In genomic region chr4:2937986-2938385, GRCh38 we compare ENCODE assay signal across 18 cellular contexts. TPM values are rescaled to one million over a fixed set of nuclear protein-coding genes. Genes with fewer than 3 reads are reported as not detected.
DNase-seq lines count a peak whose midpoint lies in the region; ATAC-seq and TF ChIP-seq lines count a peak whose summit lies in the region.
"Had no signal": no experiment of that assay in that cellular context is flagged by ENCODE, and none has a peak within 500 bp of the region (broad histone marks: within the 10 kb centered on the region; RNA-seq: fewer than 3 reads in every experiment).

No MANE protein-coding gene starts in this region.

- in situ Hi-C loops in GM23248 (cut with MboI): no loop called here

- no peak overlapping the region for H2AFZ ChIP-seq in GM23248

- WGBS in GM23248 (ENCODE audit: low coverage in 1 of 2, low lambda C conversion rate in 2 of 2, missing lambda C conversion rate in 2 of 2), 2 experiments: 92 to 94% methylated on average over 12 of the region's 12 CpGs

- H3K9me2 ChIP-seq in GM23248 (ENCODE audit: insufficient read depth): no peaks in the 10 kb centered on the region

- H3K9me3 ChIP-seq in WERI-Rb-1 (ENCODE audit: severe bottlenecking): no peaks in the 10 kb centered on the region
- no peaks in the 10 kb centered on the region for H3K9me3 ChIP-seq in GM23248 (ENCODE audit: low read depth)
- H3K9me3 ChIP-seq: uterus had no signal

- H3K4me3 Mint-ChIP-seq in stimulated activated naive CD8-positive, alpha-beta T cell treated with anti-CD3 and anti-CD28 coated beads, Interleukin-15, Interleukin-2, amounts not matched to agents 100 ng/mL and 50 ng/mL, for 24 hours: peak overlapping the region; percentile 89
- no peak overlapping the region for H3K4me3 Mint-ChIP-seq in glutamatergic neuron (ENCODE audit: unreplicated experiment)

- peak overlapping the region; percentile 83 for H3K27ac ChIP-seq in WERI-Rb-1
- no peak overlapping the region for H3K27ac ChIP-seq in GM23248
- H3K27ac ChIP-seq: cardiac muscle cell, uterus had no signal

- H3K4me2 ChIP-seq in GM23248 (ENCODE audit: unreplicated experiment): no peak overlapping the region

- peaks cover 73% of the 10 kb centered on the region for H3K36me3 Mint-ChIP-seq in stimulated activated naive CD8-positive, alpha-beta T cell treated with anti-CD3 and anti-CD28 coated beads, Interleukin-15, Interleukin-2, amounts not matched to agents 100 ng/mL and 50 ng/mL, for 24 hours (ENCODE audit: low read depth)
- H3K36me3 Mint-ChIP-seq in glutamatergic neuron (ENCODE audit: unreplicated experiment): no peaks in the 10 kb centered on the region

- H3K9ac ChIP-seq in GM23248: no peak overlapping the region

- no peaks in the 10 kb centered on the region for H3K27me3 Mint-ChIP-seq in stimulated activated naive CD8-positive, alpha-beta T cell treated with anti-CD3 and anti-CD28 coated beads, Interleukin-15, Interleukin-2, amounts not matched to agents 100 ng/mL and 50 ng/mL, for 24 hours
- H3K27me3 Mint-ChIP-seq in glutamatergic neuron (ENCODE audit: unreplicated experiment): peaks cover 8% of the 10 kb centered on the region
- H3K27me3 Mint-ChIP-seq: B cell; effector memory CD8-positive, alpha-beta T cell had no signal

- peaks cover 45% of the 10 kb centered on the region for H3F3A ChIP-seq in GM23248 (ENCODE audit: insufficient read depth)

- no peaks in the 10 kb centered on the region for H3K27me3 ChIP-seq in WERI-Rb-1 (ENCODE audit: insufficient read depth, low read depth, severe bottlenecking)
- no peaks in the 10 kb centered on the region for H3K27me3 ChIP-seq in GM23248 (replicated peaks; ENCODE audit: insufficient read depth)
- H3K27me3 ChIP-seq: cardiac muscle cell, uterus had no signal

- TF ChIP-seq CTCF in WERI-Rb-1 (IDR thresholded peaks at IDR 0.05; ENCODE audit: low read depth, low read length) (no peak), glutamatergic neuron (IDR thresholded peaks at IDR 0.05; ENCODE audit: partially characterized antibody, unreplicated experiment) (no peak)

- H3K4me3 ChIP-seq in WERI-Rb-1 (ENCODE audit: low read depth, low read length) (no peak overlapping the region), GM23248 (no peak overlapping the region)
- H3K4me3 ChIP-seq: cardiac muscle cell, uterus had no signal

- DNase-seq in stimulated activated naive CD8-positive, alpha-beta T cell treated with anti-CD3 and anti-CD28 coated beads, Interleukin-15, Interleukin-2, amounts not matched to agents 100 U/mL and 50 U/mL, for 24 hours: no peak
- no peak for DNase-seq in WERI-Rb-1
- DNase-seq in glutamatergic neuron: no peak
- DNase-seq in ureter (ENCODE audit: low spot score): peak; percentile 41
- DNase-seq in GM23248: no peak
- no peak for DNase-seq in NCI-H2107 treated with DMSO at 0.1 percent for 48 hours (lab: John Stamatoyannopoulos, UW; ENCODE audit: unreplicated experiment)
- DNase-seq: activated gamma-delta T cell; effector memory CD8-positive, alpha-beta T cell; EL; foreskin melanocyte; KBM-7; NCI-H2227 treated with DMSO at 0.1 percent for 48 hours had no signal

- peaks cover 22% of the 10 kb centered on the region for H3K4me1 ChIP-seq in GM23248 (ENCODE audit: insufficient read depth)

- H4K20me1 ChIP-seq in GM23248 (ENCODE audit: insufficient read depth): no peaks in the 10 kb centered on the region

- no peaks in the 10 kb centered on the region for H3K9me3 Mint-ChIP-seq in stimulated activated naive CD8-positive, alpha-beta T cell treated with anti-CD3 and anti-CD28 coated beads, Interleukin-15, Interleukin-2, amounts not matched to agents 100 ng/mL and 50 ng/mL, for 24 hours
- peaks cover 9% of the 10 kb centered on the region for H3K9me3 Mint-ChIP-seq in glutamatergic neuron (ENCODE audit: unreplicated experiment)
- H3K9me3 Mint-ChIP-seq: effector memory CD8-positive, alpha-beta T cell had no signal

- H3K36me3 ChIP-seq in WERI-Rb-1: peaks cover 64% of the 10 kb centered on the region
- peaks cover 39% of the 10 kb centered on the region for H3K36me3 ChIP-seq in GM23248 (ENCODE audit: low read depth)
- H3K36me3 ChIP-seq: uterus had no signal

- peaks cover 29% of the 10 kb centered on the region for H3K79me2 ChIP-seq in GM23248 (ENCODE audit: insufficient read depth)

- no peak for ATAC-seq in stimulated activated naive CD8-positive, alpha-beta T cell treated with anti-CD3 and anti-CD28 coated beads, Interleukin-15, Interleukin-2, amounts not matched to agents 100 U/mL and 50 U/mL, for 24 hours
- ATAC-seq in GM19463 (IDR thresholded peaks at IDR 0.05; ENCODE audit: unreplicated experiment): no peak
- ATAC-seq: activated CD4-positive, CD25-positive, alpha-beta regulatory T cell treated with anti-CD3 and anti-CD28 coated beads, Interleukin-2, amount 50 U/mL, for 24 hours; effector memory CD8-positive, alpha-beta T cell had no signal

- H3K27ac Mint-ChIP-seq in stimulated activated naive CD8-positive, alpha-beta T cell treated with anti-CD3 and anti-CD28 coated beads, Interleukin-15, Interleukin-2, amounts not matched to agents 100 ng/mL and 50 ng/mL, for 24 hours: peak overlapping the region; percentile 95
- peak overlapping the region; percentile 72 for H3K27ac Mint-ChIP-seq in glutamatergic neuron (ENCODE audit: unreplicated experiment)

- H3K4me1 Mint-ChIP-seq in stimulated activated naive CD8-positive, alpha-beta T cell treated with anti-CD3 and anti-CD28 coated beads, Interleukin-15, Interleukin-2, amounts not matched to agents 100 ng/mL and 50 ng/mL, for 24 hours (ENCODE audit: low read depth): peaks cover 64% of the 10 kb centered on the region
- peaks cover 9% of the 10 kb centered on the region for H3K4me1 Mint-ChIP-seq in glutamatergic neuron (ENCODE audit: low read depth, unreplicated experiment)

RNA-seq across cellular contexts. Expression of gene NOP14, which starts 25.2 kb away (rescaled TPM):
- 17.2 TPM for total RNA-seq in glutamatergic neuron (ENCODE audit: unreplicated experiment)
- 43.0 TPM for total RNA-seq in ureter
- 15.9 and 20.6 TPM in 2 replicates for total RNA-seq in GM23248 (2014; rRNA removed; shearing (Covaris generic))
- polyA plus RNA-seq in GM23248 (2016; fragmentation: Nextera tagmentation; extraction: Ambion mirVana): 19.3 and 20.5 TPM in 2 replicates

RNA-seq across cellular contexts. Expression of gene GRK4, which starts 25.4 kb away (rescaled TPM):
- total RNA-seq in glutamatergic neuron (ENCODE audit: unreplicated experiment) (34.5 TPM), ureter (4.3 TPM)
- 5.8 and 7.1 TPM in 2 replicates for total RNA-seq in GM23248 (2014; rRNA removed; shearing (Covaris generic))
- polyA plus RNA-seq in GM23248 (2016; fragmentation: Nextera tagmentation; extraction: Ambion mirVana): 5.1 and 6.5 TPM in 2 replicates
